In genomic region chr1:25622526-25622925, GRCh38 we compare ENCODE assay signal across 1 cellular context.
TF ChIP-seq lines count a peak whose summit lies in the region.

No MANE protein-coding gene starts in this region.

TF ChIP-seq in WTC11, 78 proteins besides CTCF, POLR2A, EP300 and RAD21:
- TF ChIP-seq NFE2L1 (CRISPR knock-in tag; IDR thresholded peaks at IDR 0.05) (no peak), SMAD4 (CRISPR knock-in tag; IDR thresholded peaks at IDR 0.05) (no peak), JAZF1 (CRISPR knock-in tag; IDR thresholded peaks at IDR 0.05) (no peak), ZNF232 (CRISPR knock-in tag; IDR thresholded peaks at IDR 0.05) (no peak), ZNF317 (CRISPR knock-in tag; IDR thresholded peaks at IDR 0.05; ENCODE audit: borderline replicate concordance, low read depth) (no peak), NFATC4 (CRISPR knock-in tag; IDR thresholded peaks at IDR 0.05) (no peak), KAT7 (CRISPR knock-in tag; IDR thresholded peaks at IDR 0.05; ENCODE audit: borderline replicate concordance) (no peak), ZNF512 (CRISPR knock-in tag; IDR thresholded peaks at IDR 0.05; ENCODE audit: borderline replicate concordance) (no peak), MLX (CRISPR knock-in tag; IDR thresholded peaks at IDR 0.05) (no peak), ZNF263 (CRISPR knock-in tag; IDR thresholded peaks at IDR 0.05; ENCODE audit: low read depth) (no peak), RORB (CRISPR knock-in tag; IDR thresholded peaks at IDR 0.05) (no peak)
- TF ChIP-seq, protein P1, sequence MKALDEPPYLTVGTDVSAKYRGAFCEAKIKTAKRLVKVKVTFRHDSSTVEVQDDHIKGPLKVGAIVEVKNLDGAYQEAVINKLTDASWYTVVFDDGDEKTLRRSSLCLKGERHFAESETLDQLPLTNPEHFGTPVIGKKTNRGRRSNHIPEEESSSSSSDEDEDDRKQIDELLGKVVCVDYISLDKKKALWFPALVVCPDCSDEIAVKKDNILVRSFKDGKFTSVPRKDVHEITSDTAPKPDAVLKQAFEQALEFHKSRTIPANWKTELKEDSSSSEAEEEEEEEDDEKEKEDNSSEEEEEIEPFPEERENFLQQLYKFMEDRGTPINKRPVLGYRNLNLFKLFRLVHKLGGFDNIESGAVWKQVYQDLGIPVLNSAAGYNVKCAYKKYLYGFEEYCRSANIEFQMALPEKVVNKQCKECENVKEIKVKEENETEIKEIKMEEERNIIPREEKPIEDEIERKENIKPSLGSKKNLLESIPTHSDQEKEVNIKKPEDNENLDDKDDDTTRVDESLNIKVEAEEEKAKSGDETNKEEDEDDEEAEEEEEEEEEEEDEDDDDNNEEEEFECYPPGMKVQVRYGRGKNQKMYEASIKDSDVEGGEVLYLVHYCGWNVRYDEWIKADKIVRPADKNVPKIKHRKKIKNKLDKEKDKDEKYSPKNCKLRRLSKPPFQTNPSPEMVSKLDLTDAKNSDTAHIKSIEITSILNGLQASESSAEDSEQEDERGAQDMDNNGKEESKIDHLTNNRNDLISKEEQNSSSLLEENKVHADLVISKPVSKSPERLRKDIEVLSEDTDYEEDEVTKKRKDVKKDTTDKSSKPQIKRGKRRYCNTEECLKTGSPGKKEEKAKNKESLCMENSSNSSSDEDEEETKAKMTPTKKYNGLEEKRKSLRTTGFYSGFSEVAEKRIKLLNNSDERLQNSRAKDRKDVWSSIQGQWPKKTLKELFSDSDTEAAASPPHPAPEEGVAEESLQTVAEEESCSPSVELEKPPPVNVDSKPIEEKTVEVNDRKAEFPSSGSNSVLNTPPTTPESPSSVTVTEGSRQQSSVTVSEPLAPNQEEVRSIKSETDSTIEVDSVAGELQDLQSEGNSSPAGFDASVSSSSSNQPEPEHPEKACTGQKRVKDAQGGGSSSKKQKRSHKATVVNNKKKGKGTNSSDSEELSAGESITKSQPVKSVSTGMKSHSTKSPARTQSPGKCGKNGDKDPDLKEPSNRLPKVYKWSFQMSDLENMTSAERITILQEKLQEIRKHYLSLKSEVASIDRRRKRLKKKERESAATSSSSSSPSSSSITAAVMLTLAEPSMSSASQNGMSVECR (CRISPR knock-in tag; IDR thresholded peaks at IDR 0.05; ENCODE audit: borderline replicate concordance), result no peak
- TF ChIP-seq, protein P2, sequence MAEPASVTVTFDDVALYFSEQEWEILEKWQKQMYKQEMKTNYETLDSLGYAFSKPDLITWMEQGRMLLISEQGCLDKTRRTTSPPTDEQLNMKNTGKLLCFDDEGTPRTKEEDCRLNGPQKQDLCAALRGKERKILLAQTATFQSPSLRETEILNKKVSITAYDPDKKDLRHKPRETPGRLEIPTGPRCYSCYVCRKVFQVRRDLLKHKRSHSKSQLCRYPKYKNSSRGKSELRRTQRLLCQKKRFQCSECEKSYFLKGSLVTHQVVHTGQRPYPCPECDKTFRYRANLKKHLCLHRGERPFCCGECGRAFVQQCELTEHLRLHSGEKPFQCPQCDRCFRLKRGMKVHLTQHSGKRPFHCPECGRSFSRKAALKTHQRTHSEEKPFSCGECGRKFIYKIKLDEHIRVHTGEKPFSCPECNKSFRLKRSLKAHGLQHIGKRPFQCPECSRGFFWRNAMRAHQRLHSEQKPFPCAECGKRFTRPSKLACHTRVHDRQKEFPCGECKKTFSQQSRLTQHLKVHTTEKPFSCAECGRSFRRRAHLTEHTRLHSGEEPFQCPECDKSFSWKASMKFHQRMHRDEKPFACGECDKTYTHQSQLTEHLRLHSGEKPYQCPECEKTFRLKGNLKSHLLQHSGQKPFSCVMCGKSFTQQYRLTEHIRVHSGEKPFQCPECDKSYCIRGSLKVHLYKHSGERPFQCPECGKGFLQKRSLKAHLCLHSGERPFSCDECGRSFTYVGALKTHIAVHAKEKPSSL (CRISPR knock-in tag; conservative IDR thresholded peaks at IDR 0.05), result no peak
- TF ChIP-seq, protein P3, sequence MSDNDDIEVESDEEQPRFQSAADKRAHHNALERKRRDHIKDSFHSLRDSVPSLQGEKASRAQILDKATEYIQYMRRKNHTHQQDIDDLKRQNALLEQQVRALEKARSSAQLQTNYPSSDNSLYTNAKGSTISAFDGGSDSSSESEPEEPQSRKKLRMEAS (CRISPR knock-in tag; IDR thresholded peaks at IDR 0.05), result no peak
- TF ChIP-seq, protein P4, sequence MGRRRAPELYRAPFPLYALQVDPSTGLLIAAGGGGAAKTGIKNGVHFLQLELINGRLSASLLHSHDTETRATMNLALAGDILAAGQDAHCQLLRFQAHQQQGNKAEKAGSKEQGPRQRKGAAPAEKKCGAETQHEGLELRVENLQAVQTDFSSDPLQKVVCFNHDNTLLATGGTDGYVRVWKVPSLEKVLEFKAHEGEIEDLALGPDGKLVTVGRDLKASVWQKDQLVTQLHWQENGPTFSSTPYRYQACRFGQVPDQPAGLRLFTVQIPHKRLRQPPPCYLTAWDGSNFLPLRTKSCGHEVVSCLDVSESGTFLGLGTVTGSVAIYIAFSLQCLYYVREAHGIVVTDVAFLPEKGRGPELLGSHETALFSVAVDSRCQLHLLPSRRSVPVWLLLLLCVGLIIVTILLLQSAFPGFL (CRISPR knock-in tag; IDR thresholded peaks at IDR 0.05; ENCODE audit: borderline replicate concordance), result no peak
- TF ChIP-seq, protein P5, sequence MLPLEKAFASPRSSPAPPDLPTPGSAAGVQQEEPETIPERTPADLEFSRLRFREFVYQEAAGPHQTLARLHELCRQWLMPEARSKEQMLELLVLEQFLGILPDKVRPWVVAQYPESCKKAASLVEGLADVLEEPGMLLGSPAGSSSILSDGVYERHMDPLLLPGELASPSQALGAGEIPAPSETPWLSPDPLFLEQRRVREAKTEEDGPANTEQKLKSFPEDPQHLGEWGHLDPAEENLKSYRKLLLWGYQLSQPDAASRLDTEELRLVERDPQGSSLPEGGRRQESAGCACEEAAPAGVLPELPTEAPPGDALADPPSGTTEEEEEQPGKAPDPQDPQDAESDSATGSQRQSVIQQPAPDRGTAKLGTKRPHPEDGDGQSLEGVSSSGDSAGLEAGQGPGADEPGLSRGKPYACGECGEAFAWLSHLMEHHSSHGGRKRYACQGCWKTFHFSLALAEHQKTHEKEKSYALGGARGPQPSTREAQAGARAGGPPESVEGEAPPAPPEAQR (CRISPR knock-in tag; IDR thresholded peaks at IDR 0.05), result no peak
